Comparison of ENCODE assay signal across 25 cellular contexts in genomic region chr2:239664216-239664785, GRCh38.
"Had no signal": no experiment of that assay in that cellular context is flagged by ENCODE, and none has a peak within 500 bp of the region (broad histone marks: within the 10 kb centered on the region; RNA-seq: fewer than 3 reads in every experiment).

No MANE protein-coding gene starts in this region.

- H3K4me3 Mint-ChIP-seq: central memory CD8-positive, alpha-beta T cell; dendritic cell treated with granulocyte-macrophage colony-stimulating factor and Interleukin-4, amounts not matched to agents 40 ng/mL and 50 ng/mL, for 4 days; natural killer cell; stimulated activated memory B cell treated with anti-CD40 and anti-IgM and Interleukin-4, amounts not matched to agents 10 μg/mL and 1 μg/mL and 100 μg/mL, for 72 hours had no signal

- ATAC-seq: natural killer cell; sciatic nerve; stimulated activated memory B cell treated with anti-CD40 and anti-IgM and Interleukin-4, amounts not matched to agents 10 μg/mL and 1 μg/mL and 100 μg/mL, for 72 hours; stimulated activated naive CD8-positive, alpha-beta T cell treated with anti-CD3 and anti-CD28 coated beads, Interleukin-15, Interleukin-2, amounts not matched to agents 100 U/mL and 50 U/mL, for 24 hours; upper lobe of right lung had no signal

- H3K9me3 ChIP-seq: colonic mucosa, esophagus squamous epithelium, neutrophil, right atrium auricular region, thoracic aorta, tibial nerve, upper lobe of right lung had no signal

- H3K27me3 ChIP-seq: cardiac muscle cell, right atrium auricular region had no signal

- H3K4me1 Mint-ChIP-seq: stimulated activated memory B cell treated with anti-CD40 and anti-IgM and Interleukin-4, amounts not matched to agents 10 μg/mL and 1 μg/mL and 100 μg/mL, for 72 hours had no signal

- H3K27ac Mint-ChIP-seq: dendritic cell treated with granulocyte-macrophage colony-stimulating factor and Interleukin-4, amounts not matched to agents 40 ng/mL and 50 ng/mL, for 4 days; natural killer cell; progenitor cell of endocrine pancreas; stimulated activated memory B cell treated with anti-CD40 and anti-IgM and Interleukin-4, amounts not matched to agents 10 μg/mL and 1 μg/mL and 100 μg/mL, for 72 hours had no signal

- H3K36me3 Mint-ChIP-seq: natural killer cell; stimulated activated memory B cell treated with anti-CD40 and anti-IgM and Interleukin-4, amounts not matched to agents 10 μg/mL and 1 μg/mL and 100 μg/mL, for 72 hours had no signal

- H3K4me2 ChIP-seq: smooth muscle cell had no signal

- H3K9ac ChIP-seq: parathyroid adenoma had no signal

- H3K36me3 ChIP-seq: cardiac muscle cell, colonic mucosa, esophagus squamous epithelium, neutrophil, right atrium auricular region, thoracic aorta, tibial nerve, upper lobe of right lung had no signal

- H2AFZ ChIP-seq: parathyroid adenoma had no signal

- DNase-seq: colonic mucosa; effector memory CD4-positive, alpha-beta T cell; esophagus squamous epithelium; foreskin melanocyte; hypothalamus; mesendoderm; natural killer cell; stimulated activated CD4-positive, alpha-beta T cell treated with anti-CD3 and anti-CD28 coated beads, Interleukin-12 subunit alpha, Interleukin-12 subunit beta, amount 100 ng/mL, for 4 hours; stimulated activated CD4-positive, alpha-beta T cell treated with anti-CD3 and anti-CD28 coated beads, Interleukin-1b, Interleukin-23, amount 100 ng/mL, for 48 hours; stimulated activated CD4-positive, alpha-beta T cell treated with anti-CD3 and anti-CD28 coated beads, Interleukin-4, amount 100 ng/mL, for 24 hours; stimulated activated naive CD8-positive, alpha-beta T cell treated with anti-CD3 and anti-CD28 coated beads, Interleukin-15, Interleukin-2, amounts not matched to agents 100 U/mL and 50 U/mL, for 24 hours; substantia nigra; upper lobe of right lung had no signal

- H3K4me3 ChIP-seq: cardiac muscle cell, colonic mucosa, esophagus squamous epithelium, right atrium auricular region, smooth muscle cell, thoracic aorta, tibial nerve, upper lobe of right lung had no signal

- H3K27ac ChIP-seq: cardiac muscle cell, colonic mucosa, esophagus squamous epithelium, neutrophil, parathyroid adenoma, right atrium auricular region, thoracic aorta, tibial nerve, upper lobe of right lung had no signal

- H3K9me3 Mint-ChIP-seq: central memory CD8-positive, alpha-beta T cell; dendritic cell treated with granulocyte-macrophage colony-stimulating factor and Interleukin-4, amounts not matched to agents 40 ng/mL and 50 ng/mL, for 4 days; natural killer cell had no signal

- H3K4me1 ChIP-seq: colonic mucosa, tibial nerve had no signal

- H3K79me2 ChIP-seq: parathyroid adenoma had no signal
